12 cellular contexts compared by ENCODE assay signal in genomic region chr17:75694536-75694935, GRCh38. TPM values are rescaled to one million over a fixed set of nuclear protein-coding genes. Genes with fewer than 3 reads are reported as not detected.
DNase-seq lines count a peak whose midpoint lies in the region; ATAC-seq, FAIRE-seq and TF ChIP-seq lines count a peak whose summit lies in the region.
"Had no signal": no experiment of that assay in that cellular context is flagged by ENCODE, and none has a peak within 500 bp of the region (broad histone marks: within the 10 kb centered on the region; RNA-seq: fewer than 3 reads in every experiment).

No MANE protein-coding gene starts in this region.

- no peak for TF ChIP-seq CTCF in adrenal gland (IDR thresholded peaks at IDR 0.05)

- ATAC-seq in HG02588 (IDR thresholded peaks at IDR 0.05; ENCODE audit: unreplicated experiment) (no peak), T-cell (replicated peaks in 1 of 4) (no peak)

- TF ChIP-seq POLR2A in adrenal gland (IDR thresholded peaks at IDR 0.05) = no peak

- peaks cover 20 to 24% (median 21%) of the 10 kb centered on the region in 3 donors for H3K4me1 Mint-ChIP-seq in T-cell

- H3K27me3 Mint-ChIP-seq in T-cell = no peaks in the 10 kb centered on the region

- no peaks in the 10 kb centered on the region for H3K9me3 Mint-ChIP-seq in T-cell

- CTCF ChIA-PET in T-cell (lab: Charles Lee) = interaction anchor here in 1 of 2 donors (0.6 kb wide), 1 partner anchor 17 kb away, joined by 8 read pairs; no protein-coding TSS in a partner anchor

- no peak overlapping the region for H3K4me3 ChIP-seq in BLaER1 treated with 17β-estradiol and CSF1 and Interleukin-3, amounts not matched to agents 10 nM and 100 nM
- no peak overlapping the region for H3K4me3 ChIP-seq in adrenal gland

- peaks cover 0 to 66% (median 8%) of the 10 kb centered on the region in 11 experiments; a peak in 12 of 22 replicates for H4K20me1 ChIP-seq in BLaER1 treated with 17β-estradiol and CSF1 and Interleukin-3, amounts not matched to agents 10 nM and 100 nM

- no peak for FAIRE-seq in urothelium cell line (lab: Jason Lieb, UNC)

- WGBS in adrenal gland, 4 donors = 67 to 80% (median 75%) methylated on average over 2 to 14 of the region's 14 CpGs

- H3K4me2 ChIP-seq in BLaER1 treated with 17β-estradiol and CSF1 and Interleukin-3, amounts not matched to agents 10 nM and 100 nM = peak overlapping the region in 4 of 11 experiments; percentile 39 to 94 (median 92); a peak in 9 of 22 replicates

- peaks cover 51 to 86% (median 76%) of the 10 kb centered on the region in 11 experiments for H3K36me3 ChIP-seq in BLaER1 treated with 17β-estradiol and CSF1 and Interleukin-3, amounts not matched to agents 10 nM and 100 nM
- H3K36me3 ChIP-seq in adrenal gland (replicated peaks in 1 of 2) = peaks cover 0 to 1% of the 10 kb centered on the region in 2 donors

- H3K27ac Mint-ChIP-seq in T-cell = no peak overlapping the region

- H3K27me3 ChIP-seq in BLaER1 treated with 17β-estradiol and CSF1 and Interleukin-3, amounts not matched to agents 10 nM and 100 nM = no peaks in the 10 kb centered on the region
- no peaks in the 10 kb centered on the region for H3K27me3 ChIP-seq in adrenal gland

- H3K9ac ChIP-seq in BLaER1 treated with 17β-estradiol and CSF1 and Interleukin-3, amounts not matched to agents 10 nM and 100 nM = peak overlapping the region in 5 of 11 experiments; percentile 3 to 84 (median 10); a peak in 2 of 22 replicates

- DNase-seq in adrenal gland (no peak), head of caudate nucleus (peak in 30 of 42 donors; percentile 26 to 82 (median 60)), putamen (ENCODE audit: low spot score) (peak; percentile 49), urothelium cell line (ENCODE audit: low spot score) (no peak), NOMO-1 treated with dmso at 0.1 percent for 144 hours (lab: John Stamatoyannopoulos, UW; ENCODE audit: unreplicated experiment) (no peak), T-cell (no peak)
- DNase-seq: activated naive CD4-positive, alpha-beta T cell; effector CD4-positive, alpha-beta T cell; GF-D8; NCI-H446 had no signal

- peak overlapping the region in 6 of 11 experiments; percentile 2 to 93 (median 40); a peak in 5 of 22 replicates for H3K27ac ChIP-seq in BLaER1 treated with 17β-estradiol and CSF1 and Interleukin-3, amounts not matched to agents 10 nM and 100 nM
- H3K27ac ChIP-seq in adrenal gland = peak overlapping the region in 3 of 5 donors; percentile 25 to 68 (median 35)

- H3K36me3 Mint-ChIP-seq in T-cell = peaks cover 31% of the 10 kb centered on the region

- no peaks in the 10 kb centered on the region for H3K9me3 ChIP-seq in BLaER1 treated with 17β-estradiol and CSF1 and Interleukin-3, amounts not matched to agents 10 nM and 100 nM (replicated peaks in 1 of 11)
- H3K9me3 ChIP-seq in adrenal gland (replicated peaks in 1 of 3) = no peaks in the 10 kb centered on the region

- H3K4me3 Mint-ChIP-seq in T-cell = no peak overlapping the region

- intact Hi-C loops in adrenal gland (cut with DNase I) = no loop called here
- intact Hi-C loops in head of caudate nucleus (cut with DNase I) = no loop called here

- peaks cover 61 to 90% (median 74%) of the 10 kb centered on the region in 10 experiments for H3K4me1 ChIP-seq in BLaER1 treated with 17β-estradiol and CSF1 and Interleukin-3, amounts not matched to agents 10 nM and 100 nM
- peaks cover 0 to 30% of the 10 kb centered on the region in 2 donors for H3K4me1 ChIP-seq in adrenal gland (replicated peaks in 1 of 2)

- POLR2A ChIA-PET in T-cell (lab: Charles Lee) = interaction anchor here (0.6 kb wide), 4 partner anchors 12 to 1065 kb away, joined by 3 to 6 read pairs (median 4); no protein-coding TSS in a partner anchor

RNA-seq across cellular contexts. Expression of gene ITGB4, which starts 26.7 kb away (rescaled TPM):
- total RNA-seq in adrenal gland (1 to 10 TPM; 3.1 to 9.4 (median 6.9) TPM), T-cell (1 to 10 TPM in 4 of 5 donors, under 1 TPM in 1; 0.68 to 1.6 (median 1.5) TPM)
- 10 to 100 TPM in 2 of 3 donors, 1 to 10 TPM in 1; 1.0 to 12.5 (median 12.1) TPM for polyA plus RNA-seq in adrenal gland

RNA-seq across cellular contexts. Expression of gene SAP30BP, which starts 27.4 kb away (rescaled TPM):
- 100 to 1,000 TPM in 1 of 8 donors, 10 to 100 TPM in 7; 45.3 to 100 (median 61.5) TPM for total RNA-seq in adrenal gland
- polyA plus RNA-seq in adrenal gland = 100 to 1,000 TPM in 2 of 3 donors, 10 to 100 TPM in 1; 73.4 to 130 (median 121) TPM
- 100 to 1,000 TPM; 124 to 191 (median 128) TPM for total RNA-seq in T-cell

RNA-seq across cellular contexts. Expression of gene RECQL5, which starts 27.6 kb away (rescaled TPM):
- total RNA-seq in adrenal gland = 10 to 100 TPM; 13.9 to 49.6 (median 32.9) TPM
- 100 to 1,000 TPM in 1 of 3 donors, 10 to 100 TPM in 2; 11.2 to 188 (median 64.9) TPM for polyA plus RNA-seq in adrenal gland
- total RNA-seq in T-cell = 10 to 100 TPM; 38.0 to 75.0 (median 61.9) TPM

Comparison
In these comparisons a context has a peak if more than half of its experiments do, and no peak if none do; other contexts are left out.
1. DNase-seq: peak in head of caudate nucleus (30 of 42) and putamen (single experiment); none in adrenal gland (0 of 7), urothelium cell line (single experiment), NOMO-1 treated with dmso at 0.1 percent for 144 hours (single experiment) and T-cell (0 of 34).